9 cellular contexts compared by ENCODE assay signal in the genomic region with DNA sequence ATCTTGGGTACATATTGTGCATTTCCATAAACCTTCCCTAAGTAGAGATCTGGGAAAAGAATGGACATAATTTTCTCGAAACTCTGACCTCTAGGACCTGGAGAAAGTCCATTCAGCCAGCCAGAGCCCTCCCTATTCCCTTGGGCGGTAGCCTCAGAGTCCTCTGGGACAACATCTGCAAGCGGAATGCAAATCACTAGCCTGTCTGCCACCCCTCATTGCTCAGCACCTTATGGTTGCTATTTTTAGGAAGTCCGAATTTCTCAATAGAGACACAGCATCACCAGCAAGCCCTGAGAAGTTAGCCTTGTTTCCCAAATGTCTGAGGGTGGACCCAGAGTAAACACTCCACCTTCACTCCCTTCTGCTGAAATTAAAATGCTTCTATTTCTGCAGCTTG. TPM values are rescaled to one million over a fixed set of nuclear protein-coding genes. Genes with fewer than 3 reads are reported as not detected.
DNase-seq lines count a peak whose midpoint lies in the region; ATAC-seq, FAIRE-seq and TF ChIP-seq lines count a peak whose summit lies in the region.
"Had no signal": no experiment of that assay in that cellular context is flagged by ENCODE, and none has a peak within 500 bp of the region (broad histone marks: within the 10 kb centered on the region; RNA-seq: fewer than 3 reads in every experiment).

No MANE protein-coding gene starts in this region.

- H3K27ac Mint-ChIP-seq in stimulated activated memory B cell treated with anti-CD40 and anti-IgM and Interleukin-4, amounts not matched to agents 10 μg/mL and 1 μg/mL and 100 μg/mL, for 72 hours = no peak overlapping the region
- H3K27ac Mint-ChIP-seq in activated CD4-positive, alpha-beta memory T cell treated with anti-CD3 and anti-CD28 coated beads, Interleukin-2, amount 10 ng/mL, durations not matched to agents 7 days and 5 days = no peak overlapping the region

- peaks cover 2% of the 10 kb centered on the region for H3K9me3 Mint-ChIP-seq in stimulated activated memory B cell treated with anti-CD40 and anti-IgM and Interleukin-4, amounts not matched to agents 10 μg/mL and 1 μg/mL and 100 μg/mL, for 72 hours
- H3K9me3 Mint-ChIP-seq in activated CD4-positive, alpha-beta memory T cell treated with anti-CD3 and anti-CD28 coated beads, Interleukin-2, amount 10 ng/mL, durations not matched to agents 7 days and 5 days = no peaks in the 10 kb centered on the region

- H3K9ac ChIP-seq in BLaER1 treated with 17β-estradiol and CSF1 and Interleukin-3, amounts not matched to agents 10 nM and 100 nM = peak overlapping the region; percentile 53 to 71 (median 62); a peak in 20 of 22 replicates
- no peak overlapping the region for H3K9ac ChIP-seq in fibroblast of lung (ENCODE audit: insufficient read depth, low read length)

- no peaks in the 10 kb centered on the region for H3K36me3 ChIP-seq in BLaER1 treated with 17β-estradiol and CSF1 and Interleukin-3, amounts not matched to agents 10 nM and 100 nM
- H3K36me3 ChIP-seq in fibroblast of lung (ENCODE audit: control insufficient read depth, insufficient read depth, low read length) = no peaks in the 10 kb centered on the region

- DNase-seq in fibroblast of lung (ENCODE audit: low read depth in 2 of 2) = peak; percentile 87 to 88
- no peak for DNase-seq in NCI-H1436 treated with DMSO at 0.1 percent for 48 hours (lab: John Stamatoyannopoulos, UW)
- no peak for DNase-seq in RCC 7860 (ENCODE audit: low spot score)
- DNase-seq in activated CD4-positive, alpha-beta memory T cell treated with anti-CD3 and anti-CD28 coated beads, Interleukin-2, amount 10 ng/mL, durations not matched to agents 7 days and 5 days = no peak

- no peaks in the 10 kb centered on the region for H3K36me3 Mint-ChIP-seq in stimulated activated memory B cell treated with anti-CD40 and anti-IgM and Interleukin-4, amounts not matched to agents 10 μg/mL and 1 μg/mL and 100 μg/mL, for 72 hours
- H3K36me3 Mint-ChIP-seq in activated CD4-positive, alpha-beta memory T cell treated with anti-CD3 and anti-CD28 coated beads, Interleukin-2, amount 10 ng/mL, durations not matched to agents 7 days and 5 days (ENCODE audit: low read depth) = peaks cover 2% of the 10 kb centered on the region

- H2AFZ ChIP-seq in fibroblast of lung (ENCODE audit: low read length) = no peak overlapping the region

- H3K4me1 Mint-ChIP-seq in stimulated activated memory B cell treated with anti-CD40 and anti-IgM and Interleukin-4, amounts not matched to agents 10 μg/mL and 1 μg/mL and 100 μg/mL, for 72 hours = peaks cover 19% of the 10 kb centered on the region
- peaks cover 16% of the 10 kb centered on the region for H3K4me1 Mint-ChIP-seq in activated CD4-positive, alpha-beta memory T cell treated with anti-CD3 and anti-CD28 coated beads, Interleukin-2, amount 10 ng/mL, durations not matched to agents 7 days and 5 days

- H3K9me3 ChIP-seq in BLaER1 treated with 17β-estradiol and CSF1 and Interleukin-3, amounts not matched to agents 10 nM and 100 nM (replicated peaks in 1 of 11) = peaks cover 0 to 10% (median 0%) of the 10 kb centered on the region in 11 experiments; a peak in 6 of 22 replicates
- no peaks in the 10 kb centered on the region for H3K9me3 ChIP-seq in fibroblast of lung (ENCODE audit: control insufficient read depth, insufficient read depth, low read depth, low read length)

- H3K27ac ChIP-seq in BLaER1 treated with 17β-estradiol and CSF1 and Interleukin-3, amounts not matched to agents 10 nM and 100 nM = peak overlapping the region; percentile 52 to 90 (median 77); a peak in 21 of 22 replicates
- H3K27ac ChIP-seq in fibroblast of lung (ENCODE audit: insufficient read depth, low read length) = no peak overlapping the region

- POLR2A ChIA-PET in activated CD4-positive, alpha-beta memory T cell treated with anti-CD3 and anti-CD28 coated beads, Interleukin-2, amount 10 ng/mL, durations not matched to agents 7 days and 5 days (lab: Charles Lee) = no interaction called here

- H3K4me3 ChIP-seq in BLaER1 treated with 17β-estradiol and CSF1 and Interleukin-3, amounts not matched to agents 10 nM and 100 nM = peak overlapping the region in 7 of 10 experiments; percentile 18 to 37 (median 27); a peak in 11 of 20 replicates
- H3K4me3 ChIP-seq in fibroblast of lung (replicated peaks in 1 of 4; ENCODE audit: control extremely low read depth in 1 of 4, insufficient read depth in 1 of 4, low read depth in 3 of 4, low read length in 4 of 4) = no peak overlapping the region
- H3K4me3 ChIP-seq: skin epidermis had no signal

- FAIRE-seq in RCC 7860 (lab: Jason Lieb, UNC) = no peak

- peaks cover 69% of the 10 kb centered on the region for H3K27me3 Mint-ChIP-seq in stimulated activated memory B cell treated with anti-CD40 and anti-IgM and Interleukin-4, amounts not matched to agents 10 μg/mL and 1 μg/mL and 100 μg/mL, for 72 hours
- no peaks in the 10 kb centered on the region for H3K27me3 Mint-ChIP-seq in activated CD4-positive, alpha-beta memory T cell treated with anti-CD3 and anti-CD28 coated beads, Interleukin-2, amount 10 ng/mL, durations not matched to agents 7 days and 5 days

- CTCF ChIA-PET in activated CD4-positive, alpha-beta memory T cell treated with anti-CD3 and anti-CD28 coated beads, Interleukin-2, amount 10 ng/mL, durations not matched to agents 7 days and 5 days (lab: Charles Lee) = interaction anchor here (0.8 kb wide), 1 partner anchor 126 kb away, joined by 3 read pairs; no protein-coding TSS in a partner anchor

- no peaks in the 10 kb centered on the region for H3K79me2 ChIP-seq in fibroblast of lung (ENCODE audit: control insufficient read depth, insufficient read depth, low read length)

- H3K4me1 ChIP-seq in BLaER1 treated with 17β-estradiol and CSF1 and Interleukin-3, amounts not matched to agents 10 nM and 100 nM = peaks cover 81 to 99% (median 88%) of the 10 kb centered on the region in 10 experiments
- peaks cover 26% of the 10 kb centered on the region for H3K4me1 ChIP-seq in fibroblast of lung (ENCODE audit: control insufficient read depth, extremely low read depth, insufficient read depth, low read length)

- no peaks in the 10 kb centered on the region for H4K20me1 ChIP-seq in BLaER1 treated with 17β-estradiol and CSF1 and Interleukin-3, amounts not matched to agents 10 nM and 100 nM
- H4K20me1 ChIP-seq in fibroblast of lung (ENCODE audit: control insufficient read depth, extremely low read depth, insufficient read depth, low read length) = no peaks in the 10 kb centered on the region

- no peak for TF ChIP-seq CTCF in fibroblast of lung (conservative IDR thresholded peaks at IDR 0.05 in 1 of 2, IDR thresholded peaks at IDR 0.05 in 1 of 2; ENCODE audit: low read depth in 1 of 2, low read length in 2 of 2)

- no peak overlapping the region for H3K4me3 Mint-ChIP-seq in stimulated activated memory B cell treated with anti-CD40 and anti-IgM and Interleukin-4, amounts not matched to agents 10 μg/mL and 1 μg/mL and 100 μg/mL, for 72 hours
- H3K4me3 Mint-ChIP-seq in activated CD4-positive, alpha-beta memory T cell treated with anti-CD3 and anti-CD28 coated beads, Interleukin-2, amount 10 ng/mL, durations not matched to agents 7 days and 5 days = no peak overlapping the region

- H3K4me2 ChIP-seq in BLaER1 treated with 17β-estradiol and CSF1 and Interleukin-3, amounts not matched to agents 10 nM and 100 nM = peak overlapping the region; percentile 72 to 95 (median 87)
- peak overlapping the region; percentile 1 for H3K4me2 ChIP-seq in fibroblast of lung (ENCODE audit: extremely low read depth, insufficient read depth, low read length)

- H3K27me3 ChIP-seq in BLaER1 treated with 17β-estradiol and CSF1 and Interleukin-3, amounts not matched to agents 10 nM and 100 nM = peaks cover 0 to 6% (median 0%) of the 10 kb centered on the region in 11 experiments; a peak in 1 of 22 replicates
- H3K27me3 ChIP-seq in fibroblast of lung (ENCODE audit: control insufficient read depth, insufficient read depth, low read length) = no peaks in the 10 kb centered on the region

- ATAC-seq in GM21423 (IDR thresholded peaks at IDR 0.05; ENCODE audit: unreplicated experiment) (peak; percentile 75), HG03558 (IDR thresholded peaks at IDR 0.05; ENCODE audit: extremely low read depth, unreplicated experiment) (peak; percentile 63)
- ATAC-seq in stimulated activated memory B cell treated with anti-CD40 and anti-IgM and Interleukin-4, amounts not matched to agents 10 μg/mL and 1 μg/mL and 100 μg/mL, for 72 hours = peak; percentile 72

RNA-seq across cellular contexts. Expression of a gene that starts 17.6 kb away (rescaled TPM):
- total RNA-seq in fibroblast of lung = not detected in 2 replicates
- polyA plus RNA-seq in fibroblast of lung = 0.03 TPM in 1 of 2 replicates, not detected in the other
- not detected in 2 replicates for polyA plus RNA-seq in fibroblast of lung (2012)
- not detected in 2 replicates for polyA minus RNA-seq in fibroblast of lung (ENCODE audit: low replicate concordance)
- total RNA-seq in activated CD4-positive, alpha-beta memory T cell treated with anti-CD3 and anti-CD28 coated beads, Interleukin-2, amount 10 ng/mL, durations not matched to agents 7 days and 5 days = 100 to 1,000 TPM; 194 to 205 TPM

Comparison
In these comparisons a context has a peak if more than half of its experiments do, and no peak if none do; other contexts are left out.
1. H3K4me3 ChIP-seq: peak in BLaER1 treated with 17β-estradiol and CSF1 and Interleukin-3, amounts not matched to agents 10 nM and 100 nM (7 of 10); none in fibroblast of lung (0 of 4).
2. DNase-seq: peak in fibroblast of lung (2 of 2); none in NCI-H1436 treated with DMSO at 0.1 percent for 48 hours (single experiment), RCC 7860 (single experiment) and activated CD4-positive, alpha-beta memory T cell treated with anti-CD3 and anti-CD28 coated beads, Interleukin-2, amount 10 ng/mL, durations not matched to agents 7 days and 5 days (single experiment).
3. RNA of a gene that starts 17.6 kb away (total RNA-seq): 194 to 205 TPM in activated CD4-positive, alpha-beta memory T cell treated with anti-CD3 and anti-CD28 coated beads, Interleukin-2, amount 10 ng/mL, durations not matched to agents 7 days and 5 days; not detected in fibroblast of lung; every median in the first group is over 100 times any median in the second.
4. Peak in every context shown above with its lines, with median percentiles within 50 percentile points of each other: ATAC-seq.